Comparison of ENCODE assay signal across 1 cellular context in the genomic region with DNA sequence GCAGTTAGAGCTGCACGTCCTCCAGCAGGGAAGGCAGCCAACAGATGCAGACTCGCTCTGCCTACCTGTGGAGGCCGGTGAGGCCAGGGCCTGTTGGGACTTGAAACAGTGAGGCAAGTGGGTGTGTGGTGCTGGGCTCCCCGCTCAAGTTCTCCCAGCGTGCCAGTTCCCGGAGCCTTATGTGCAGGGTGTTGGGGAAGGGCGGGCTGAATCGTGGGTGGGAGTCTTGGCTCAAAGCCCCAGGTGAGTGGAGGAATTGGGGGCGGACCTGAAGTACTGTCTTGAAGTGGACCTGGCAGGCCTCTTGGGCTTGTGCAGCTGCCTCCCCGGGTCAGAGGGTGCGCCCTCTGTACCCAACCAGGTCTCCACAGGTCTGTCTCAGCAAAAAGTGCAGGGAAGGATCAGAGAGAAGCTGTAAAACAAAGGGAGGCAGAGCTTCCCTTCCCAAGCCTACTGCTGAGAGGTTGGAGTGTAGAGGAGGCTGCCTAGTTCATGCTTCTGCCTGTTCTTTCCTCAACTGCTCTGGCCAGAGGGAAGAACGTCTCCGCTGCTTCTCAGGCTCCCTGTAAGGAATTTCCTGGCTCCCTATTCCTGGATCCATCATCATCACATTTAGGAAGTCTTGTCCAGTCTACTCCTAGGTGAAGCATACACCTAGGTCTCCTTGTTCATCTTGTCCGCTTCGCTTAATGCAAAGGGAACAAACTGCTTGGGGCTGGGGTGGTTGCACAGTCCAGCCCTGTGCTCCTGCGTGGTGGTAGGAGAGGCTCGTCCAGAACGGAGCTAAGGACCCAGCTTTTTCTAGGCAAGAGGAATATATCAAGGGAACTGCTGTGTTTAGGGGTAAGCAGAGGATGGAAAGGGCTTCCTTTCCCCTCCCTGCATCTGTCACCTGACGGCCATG.
TF ChIP-seq lines count a peak whose summit lies in the region.

No MANE protein-coding gene starts in this region.

TF ChIP-seq in HepG2, 621 proteins besides CTCF, POLR2A, EP300 and RAD21:
- no peak for TF ChIP-seq ZNF781 (CRISPR knock-in tag; IDR thresholded peaks at IDR 0.05; ENCODE audit: borderline replicate concordance, not compliant biosample characterization)
- TF ChIP-seq AGO2 (optimal IDR thresholded peaks at IDR 0.05; ENCODE audit: low read depth, low read length), result peak; percentile 74
TF ChIP-seq in HepG2: peak in this region for 1.
